ENCODE assay signal across 8 cellular contexts in genomic region chr22:50250555-50251471, GRCh38.
DNase-seq lines count a peak whose midpoint lies in the region; ATAC-seq lines count a peak whose summit lies in the region.

TSS of gene HDAC10 (minus strand) at chr22:50251265. CDS start at chr22:50251032, 233 bp downstream.

- peak within 1 kb of the TSS; percentile 91 for H3K9ac ChIP-seq in NT2/D1 (ENCODE audit: insufficient read length, low read depth)

- H3K9me3 ChIP-seq in NT2/D1 (ENCODE audit: insufficient read depth, low read length): no peaks in the 10 kb centered on the region
- no peaks in the 10 kb centered on the region for H3K9me3 ChIP-seq in muscle layer of duodenum (ENCODE audit: control insufficient read depth in 1 of 2, low read length in 2 of 2)

- peaks cover 33% of the 10 kb centered on the region for H3K4me1 Mint-ChIP-seq in stimulated activated memory B cell treated with anti-CD40 and anti-IgM and Interleukin-4, amounts not matched to agents 10 μg/mL and 1 μg/mL and 100 μg/mL, for 72 hours

- no peaks in the 10 kb centered on the region for H3K9me3 Mint-ChIP-seq in stimulated activated memory B cell treated with anti-CD40 and anti-IgM and Interleukin-4, amounts not matched to agents 10 μg/mL and 1 μg/mL and 100 μg/mL, for 72 hours

- no peaks in the 10 kb centered on the region for H3K27me3 Mint-ChIP-seq in stimulated activated memory B cell treated with anti-CD40 and anti-IgM and Interleukin-4, amounts not matched to agents 10 μg/mL and 1 μg/mL and 100 μg/mL, for 72 hours

- H3K27ac Mint-ChIP-seq in stimulated activated memory B cell treated with anti-CD40 and anti-IgM and Interleukin-4, amounts not matched to agents 10 μg/mL and 1 μg/mL and 100 μg/mL, for 72 hours: peak within 1 kb of the TSS; percentile 51

- H3K4me3 ChIP-seq in NT2/D1 (ENCODE audit: insufficient read length, low read depth) (peak within 1 kb of the TSS; percentile 78), muscle layer of duodenum (ENCODE audit: low read depth in 1 of 2, low read length in 2 of 2) (peak within 1 kb of the TSS; percentile 56 to 85)

- H3K27ac ChIP-seq in epithelial cell of prostate: peak within 1 kb of the TSS; percentile 32
- H3K27ac ChIP-seq in muscle layer of duodenum (ENCODE audit: low read length): no peak within 1 kb of the TSS

- H3K36me3 ChIP-seq in NT2/D1 (ENCODE audit: insufficient read depth, insufficient read length, low read length) (peaks cover 34% of the 10 kb centered on the region), muscle layer of duodenum (ENCODE audit: control insufficient read depth in 1 of 2, insufficient read depth in 2 of 2, low read length in 2 of 2) (peaks cover 8 to 15% of the 10 kb centered on the region in 2 donors)

- ATAC-seq in HG03064 (IDR thresholded peaks at IDR 0.05; ENCODE audit: low read depth, unreplicated experiment): peak; percentile 42
- peak; percentile 86 for ATAC-seq in stimulated activated memory B cell treated with anti-CD40 and anti-IgM and Interleukin-4, amounts not matched to agents 10 μg/mL and 1 μg/mL and 100 μg/mL, for 72 hours

- no peaks in the 10 kb centered on the region for H3K27me3 ChIP-seq in NT2/D1 (ENCODE audit: insufficient read depth, insufficient read length)
- H3K27me3 ChIP-seq in muscle layer of duodenum (ENCODE audit: low read depth, low read length): no peaks in the 10 kb centered on the region

- H3K4me1 ChIP-seq in NT2/D1 (ENCODE audit: insufficient read depth, insufficient read length): peaks cover 20% of the 10 kb centered on the region
- H3K4me1 ChIP-seq in muscle layer of duodenum (ENCODE audit: control insufficient read depth in 1 of 2, insufficient read depth in 2 of 2, low read length in 2 of 2): peaks cover 0 to 24% of the 10 kb centered on the region in 2 donors

- peak within 1 kb of the TSS; percentile 83 for H3K4me3 Mint-ChIP-seq in stimulated activated memory B cell treated with anti-CD40 and anti-IgM and Interleukin-4, amounts not matched to agents 10 μg/mL and 1 μg/mL and 100 μg/mL, for 72 hours

- peaks cover 9% of the 10 kb centered on the region for H3K36me3 Mint-ChIP-seq in stimulated activated memory B cell treated with anti-CD40 and anti-IgM and Interleukin-4, amounts not matched to agents 10 μg/mL and 1 μg/mL and 100 μg/mL, for 72 hours

- DNase-seq in NCI-H2081 (lab: John Stamatoyannopoulos, UW): peak; percentile 51 to 71
- DNase-seq in NCI-H2081 treated with DMSO at 0.1 percent for 48 hours (lab: John Stamatoyannopoulos, UW): no peak
- DNase-seq in NT2/D1 (ENCODE audit: low read depth, low spot score): peak; percentile 64
- peak; percentile 61 for DNase-seq in activated T-cell treated with anti-CD3 and anti-CD28 coated beads for 1 hour (ENCODE audit: low read depth)
- DNase-seq in epithelial cell of prostate (ENCODE audit: low read depth, low spot score): no peak

Comparison
In these comparisons a context has a peak if more than half of its experiments do, and no peak if none do; other contexts are left out.
1. DNase-seq: peak in NCI-H2081 (2 of 2), NT2/D1 (single experiment) and activated T-cell treated with anti-CD3 and anti-CD28 coated beads for 1 hour (single experiment); none in NCI-H2081 treated with DMSO at 0.1 percent for 48 hours (single experiment) and epithelial cell of prostate (single experiment).